Comparison of ENCODE assay signal across 8 cellular contexts in genomic region chr21:36980280-36981048, GRCh38. TPM values are rescaled to one million over a fixed set of nuclear protein-coding genes. Genes with fewer than 3 reads are reported as not detected.
A peak's percentile ranks its signal among the peaks of the same experiment; 100 is the strongest.
DNase-seq lines count a peak whose midpoint lies in the region; ATAC-seq, FAIRE-seq and TF ChIP-seq lines count a peak whose summit lies in the region.

No MANE protein-coding gene starts in this region.

- DNase-seq in CD8-positive, alpha-beta T cell, result peak in 2 of 7 experiments; percentile 14 to 54
- DNase-seq in IMR-90, result no peak
- DNase-seq in body of pancreas, result peak; percentile 48 to 71 (median 64)
- DNase-seq in keratinocyte (ENCODE audit: low read depth, low spot score), result no peak
- DNase-seq in stimulated activated naive CD8-positive, alpha-beta T cell treated with anti-CD3 and anti-CD28 coated beads, Interleukin-15, amount 100 ng/mL, for 72 hours, result peak in 1 of 2 donors; percentile 24
- DNase-seq in HTR-8/SVneo (ENCODE audit: insufficient read length, low spot score), result no peak

- TF ChIP-seq CTCF in CD8-positive, alpha-beta T cell (IDR thresholded peaks at IDR 0.05), result no peak
- no peak for TF ChIP-seq CTCF in IMR-90 (conservative IDR thresholded peaks at IDR 0.05; ENCODE audit: low read depth, low read length)
- TF ChIP-seq CTCF in body of pancreas (IDR thresholded peaks at IDR 0.05), result peak in 5 of 7 experiments; percentile 10 to 42 (median 35)
- TF ChIP-seq CTCF in keratinocyte (optimal IDR thresholded peaks at IDR 0.05 in 1 of 3, IDR thresholded peaks at IDR 0.05 in 1 of 3, conservative IDR thresholded peaks at IDR 0.05 in 1 of 3; ENCODE audit: extremely low read depth in 1 of 3, insufficient read depth in 2 of 3, low read length in 3 of 3), result no peak

- H2AK5ac ChIP-seq in IMR-90 (ENCODE audit: low read depth, low read length), result no peak overlapping the region

- no peaks in the 10 kb centered on the region for H3K9me3 ChIP-seq in CD8-positive, alpha-beta T cell (ENCODE audit: low read length)
- H3K9me3 ChIP-seq in IMR-90 (ENCODE audit: control insufficient read depth, insufficient read depth, low read length), result no peaks in the 10 kb centered on the region
- H3K9me3 ChIP-seq in body of pancreas, result no peaks in the 10 kb centered on the region
- no peaks in the 10 kb centered on the region for H3K9me3 ChIP-seq in keratinocyte (ENCODE audit: control insufficient read depth, low read depth, low read length)

- 0 out of 2 replicates have a peak overlapping the region, but pooled peaks have one; percentile 11 for H3K9ac ChIP-seq in IMR-90 (ENCODE audit: low read depth, low read length)
- H3K9ac ChIP-seq in keratinocyte (ENCODE audit: control insufficient read depth, extremely low read depth, insufficient read depth, low read length), result peak overlapping the region; percentile 60

- H3K14ac ChIP-seq in IMR-90 (replicated peaks; ENCODE audit: low read depth, low read length), result no peak overlapping the region

- BruUV-seq in IMR-90 (replicated peaks; lab: Mats Ljungman, UMichigan), result no TSS peak

- peak overlapping the region; percentile 87 for H3K4me3 Mint-ChIP-seq in CD8-positive, alpha-beta T cell
- peak overlapping the region; percentile 88 to 90 for H3K4me3 Mint-ChIP-seq in stimulated activated naive CD8-positive, alpha-beta T cell treated with anti-CD3 and anti-CD28 coated beads, Interleukin-15, amount 100 ng/mL, for 72 hours

- H3K36me3 ChIP-seq in CD8-positive, alpha-beta T cell (ENCODE audit: insufficient read depth, low read length), result no peaks in the 10 kb centered on the region
- no peaks in the 10 kb centered on the region for H3K36me3 ChIP-seq in IMR-90 (ENCODE audit: control insufficient read depth, insufficient read depth, low read length)
- no peaks in the 10 kb centered on the region for H3K36me3 ChIP-seq in body of pancreas (replicated peaks in 1 of 2; ENCODE audit: insufficient read depth in 1 of 2, low read depth in 2 of 2)
- H3K36me3 ChIP-seq in keratinocyte (ENCODE audit: control insufficient read depth in 2 of 2, extremely low read depth in 1 of 2, insufficient read depth in 2 of 2, low read length in 2 of 2), result no peaks in the 10 kb centered on the region

- H3K9me1 ChIP-seq in IMR-90 (ENCODE audit: insufficient read depth, low read length), result 0 out of 2 replicates have a peak, but pooled peaks cover 4% of the 10 kb centered on the region
- H3K9me1 ChIP-seq in keratinocyte (ENCODE audit: control insufficient read depth, extremely low read depth, insufficient read depth, low read length), result no peaks in the 10 kb centered on the region

- H3K23ac ChIP-seq in IMR-90 (ENCODE audit: low read depth, low read length), result no peak overlapping the region

- peak overlapping the region in 1 of 2 experiments; percentile 24; a peak in 1 of 4 replicates for H4K8ac ChIP-seq in IMR-90 (ENCODE audit: low read depth in 2 of 2, low read length in 2 of 2)

- no peak overlapping the region for H2BK15ac ChIP-seq in IMR-90 (ENCODE audit: low read depth, low read length)

- no peaks in the 10 kb centered on the region for H3K27me3 ChIP-seq in CD8-positive, alpha-beta T cell (ENCODE audit: insufficient read depth, low read length)
- H3K27me3 ChIP-seq in IMR-90 (ENCODE audit: control insufficient read depth, insufficient read depth, low read length) (no peaks in the 10 kb centered on the region; the same call in 1 of the 2 replicates), body of pancreas (no peaks in the 10 kb centered on the region), keratinocyte (ENCODE audit: control insufficient read depth, extremely low read depth, insufficient read depth, low read length) (no peaks in the 10 kb centered on the region)

- no peak overlapping the region for H2BK5ac ChIP-seq in IMR-90 (ENCODE audit: low read depth, low read length, poor library complexity, severe bottlenecking)

- H3K79me2 ChIP-seq in keratinocyte (ENCODE audit: control insufficient read depth, insufficient read depth, low read length), result no peaks in the 10 kb centered on the region

- peak overlapping the region; percentile 67 for H3K27ac Mint-ChIP-seq in CD8-positive, alpha-beta T cell
- H3K27ac Mint-ChIP-seq in stimulated activated naive CD8-positive, alpha-beta T cell treated with anti-CD3 and anti-CD28 coated beads, Interleukin-15, amount 100 ng/mL, for 72 hours, result peak overlapping the region; percentile 54 to 81

- peak overlapping the region; percentile 50 for H3K4me3 ChIP-seq in CD8-positive, alpha-beta T cell (ENCODE audit: low read depth, low read length)
- H3K4me3 ChIP-seq in IMR-90 (ENCODE audit: insufficient read depth, low read depth, low read length), result peak overlapping the region; percentile 22; the same call in 1 of the 2 replicates
- peak overlapping the region in 1 of 2 donors; percentile 35 for H3K4me3 ChIP-seq in body of pancreas
- peak overlapping the region; percentile 8 to 59 (median 32) for H3K4me3 ChIP-seq in keratinocyte (ENCODE audit: control insufficient read depth in 2 of 3, extremely low read depth in 1 of 3, insufficient read depth in 2 of 3, low read depth in 1 of 3, low read length in 3 of 3)

- FAIRE-seq in keratinocyte (lab: Jason Lieb, UNC) (no peak), HTR-8/SVneo (lab: Jason Lieb, UNC) (no peak)

- H3K36me3 Mint-ChIP-seq in CD8-positive, alpha-beta T cell, result no peaks in the 10 kb centered on the region

- no peak overlapping the region for H3K56ac ChIP-seq in IMR-90 (ENCODE audit: extremely low read depth, insufficient read depth, low read length)

- peaks cover 2% of the 10 kb centered on the region for H3K27me3 Mint-ChIP-seq in CD8-positive, alpha-beta T cell (ENCODE audit: low read depth)
- H3K27me3 Mint-ChIP-seq in stimulated activated naive CD8-positive, alpha-beta T cell treated with anti-CD3 and anti-CD28 coated beads, Interleukin-15, amount 100 ng/mL, for 72 hours, result no peaks in the 10 kb centered on the region

- peak; percentile 10 for ATAC-seq in CD8-positive, alpha-beta T cell
- peak; percentile 31; the same call in 1 of the 2 replicates for ATAC-seq in IMR-90 (ENCODE audit: low read depth)
- ATAC-seq in body of pancreas, result peak; percentile 79
- peak; percentile 34 for ATAC-seq in stimulated activated naive CD8-positive, alpha-beta T cell treated with anti-CD3 and anti-CD28 coated beads, Interleukin-15, amount 100 ng/mL, for 72 hours
- no peak for ATAC-seq in GM18858 (IDR thresholded peaks at IDR 0.05; ENCODE audit: unreplicated experiment)
- no peak for ATAC-seq in HG03175 (IDR thresholded peaks at IDR 0.05; ENCODE audit: unreplicated experiment)

- H3K4ac ChIP-seq in IMR-90 (ENCODE audit: low read depth, low read length), result no peak overlapping the region

- CTCF ChIA-PET in CD8-positive, alpha-beta T cell (lab: Charles Lee), result interaction anchor here (1.4 to 1.9 kb wide), 3 partner anchors 14 to 53 kb away, joined by 3 to 9 read pairs (median 5); partner anchors contain the start of gene HLCS
- CTCF ChIA-PET in IMR-90 (lab: Yijun Ruan, JAX), result no interaction called here

- no peaks in the 10 kb centered on the region for H4K20me1 ChIP-seq in IMR-90 (ENCODE audit: insufficient read depth, low read length)
- no peaks in the 10 kb centered on the region for H4K20me1 ChIP-seq in keratinocyte (ENCODE audit: control insufficient read depth, extremely low read depth, insufficient read depth, low read length)

- H3K18ac ChIP-seq in IMR-90 (ENCODE audit: low read depth, low read length), result no peak overlapping the region

- peaks cover 23% of the 10 kb centered on the region for H3K4me1 Mint-ChIP-seq in CD8-positive, alpha-beta T cell (ENCODE audit: low read depth)
- peaks cover 51% of the 10 kb centered on the region for H3K4me1 Mint-ChIP-seq in stimulated activated naive CD8-positive, alpha-beta T cell treated with anti-CD3 and anti-CD28 coated beads, Interleukin-15, amount 100 ng/mL, for 72 hours

- H2BK20ac ChIP-seq in IMR-90 (ENCODE audit: low read depth, low read length), result no peak overlapping the region

- H3K79me1 ChIP-seq in IMR-90 (ENCODE audit: low read depth in 1 of 2, low read length in 2 of 2), result peaks cover 0 to 6% of the 10 kb centered on the region in 2 experiments; a peak in 1 of 4 replicates

- dilution Hi-C loops in IMR-90 (cut with HindIII; ENCODE audit: low sequenced_read_pairs, unreplicated experiment) (no loop called here), keratinocyte (cut with MboI; ENCODE audit: extremely low pct_ligation_motif_present, low sequenced_read_pairs) (no loop called here)

- H3K4me1 ChIP-seq in CD8-positive, alpha-beta T cell (ENCODE audit: insufficient read depth, low read length), result peaks cover 8% of the 10 kb centered on the region
- H3K4me1 ChIP-seq in IMR-90 (ENCODE audit: control insufficient read depth, insufficient read depth, low read length) (peaks cover 5% of the 10 kb centered on the region), body of pancreas (peaks cover 32% of the 10 kb centered on the region), keratinocyte (ENCODE audit: control insufficient read depth, extremely low read depth, insufficient read depth, low read length) (peaks cover 5% of the 10 kb centered on the region)

- TF ChIP-seq POLR2A in IMR-90 (IDR thresholded peaks at IDR 0.05; ENCODE audit: low read depth, low read length) (no peak), body of pancreas (IDR thresholded peaks at IDR 0.05) (peak; percentile 35 to 64 (median 57))

- TF ChIP-seq RAD21 in IMR-90 (IDR thresholded peaks at IDR 0.05; ENCODE audit: low read length), result no peak

- 22% methylated on average over 29 of the region's 53 CpGs; no CpG with 5 or more reads in 1 of the 2 experiments for WGBS in IMR-90 (ENCODE audit: extremely low coverage in 2 of 2, insufficient read length in 1 of 2), 2 experiments
- WGBS in body of pancreas, 2 donors, result 2 to 9% methylated on average over 17 to 46 of the region's 53 CpGs

- no peaks in the 10 kb centered on the region for H3K9me3 Mint-ChIP-seq in CD8-positive, alpha-beta T cell
- H3K9me3 Mint-ChIP-seq in stimulated activated naive CD8-positive, alpha-beta T cell treated with anti-CD3 and anti-CD28 coated beads, Interleukin-15, amount 100 ng/mL, for 72 hours, result no peaks in the 10 kb centered on the region

- H4K91ac ChIP-seq in IMR-90 (ENCODE audit: insufficient read depth, low read depth, low read length), result no peak overlapping the region

- H3K4me2 ChIP-seq in IMR-90 (ENCODE audit: low read depth, low read length) (peak overlapping the region; percentile 62; the same call in 1 of the 2 replicates), keratinocyte (ENCODE audit: control insufficient read depth, extremely low read depth, insufficient read depth, low read depth, low read length) (peak overlapping the region; percentile 75)

- H2AFZ ChIP-seq in IMR-90 (replicated peaks; ENCODE audit: low read length, poor library complexity) (peak overlapping the region; percentile 88), keratinocyte (ENCODE audit: control insufficient read depth, low read length) (peak overlapping the region; percentile 66)

- H2BK120ac ChIP-seq in IMR-90 (ENCODE audit: low read depth, low read length), result no peak overlapping the region

- POLR2A ChIA-PET in CD8-positive, alpha-beta T cell (lab: Charles Lee), result interaction anchor here (1.1 kb wide), 1 partner anchor 14 kb away, joined by 3 read pairs; the partner anchor contains the start of gene HLCS
- POLR2A ChIA-PET in IMR-90 (lab: Charles Lee; ENCODE audit: unreplicated experiment), result no interaction called here

- in situ Hi-C loops in IMR-90 (cut with MboI; ENCODE audit: low sequenced_read_pairs), result no loop called here

- 0 out of 2 replicates have a peak overlapping the region, but pooled peaks have one; percentile 9 for H4K5ac ChIP-seq in IMR-90 (ENCODE audit: low read depth, low read length)

- H3K27ac ChIP-seq in CD8-positive, alpha-beta T cell (ENCODE audit: low read depth, low read length), result no peak overlapping the region
- H3K27ac ChIP-seq in IMR-90 (ENCODE audit: insufficient read depth, low read length), result no peak overlapping the region
- peak overlapping the region in 3 of 4 donors; percentile 58 to 84 (median 80) for H3K27ac ChIP-seq in body of pancreas
- no peak overlapping the region for H3K27ac ChIP-seq in keratinocyte (ENCODE audit: control insufficient read depth, insufficient read depth, low read length)

- intact Hi-C loops in CD8-positive, alpha-beta T cell (cut with DNase I, micrococcal nuclease), result no loop called here
- intact Hi-C loops in IMR-90 (cut with micrococcal nuclease), result no loop called here
- intact Hi-C loops in body of pancreas (cut with DNase I), result no loop called here

- H2AK9ac ChIP-seq in IMR-90 (replicated peaks; ENCODE audit: low read depth, low read length, poor library complexity), result no peak overlapping the region

RNA-seq across cellular contexts. Expression of gene HLCS, which starts 14.0 kb away (rescaled TPM):
- 10 to 100 TPM in 1 of 2 experiments, 1 to 10 TPM in 1; 9.7 to 13.6 TPM for total RNA-seq in CD8-positive, alpha-beta T cell
- total RNA-seq in IMR-90 (2012; rRNA removed), result 18.1 and 21.0 TPM in 2 replicates
- polyA plus RNA-seq in IMR-90 (2012; rRNA removed), result 8.6 and 10.6 TPM in 2 replicates
- polyA plus RNA-seq in IMR-90 (2012; cell fraction: cytosol; rRNA removed), result 4.1 and 5.8 TPM in 2 replicates
- 4.2 and 15.2 TPM in 2 replicates for polyA plus RNA-seq in IMR-90 (2012; cell fraction: nucleus; rRNA removed; ENCODE audit: low replicate concordance)
- total RNA-seq in body of pancreas, result 10 to 100 TPM; 27.2 to 38.6 TPM
- polyA plus RNA-seq in keratinocyte, result 9.2 to 12.9 TPM (median 11.5 TPM) in 3 replicates
- 4.3 TPM for polyA plus RNA-seq in keratinocyte (2011; ENCODE audit: low read depth)
- 7.7 and 10.9 TPM in 2 replicates for polyA plus RNA-seq in keratinocyte (2011; cell fraction: cytosol; rRNA removed)
- polyA plus RNA-seq in keratinocyte (2011; cell fraction: nucleus; rRNA removed), result 16.3 and 19.4 TPM in 2 replicates
- 2.6 and 10.9 TPM in 2 replicates for polyA plus RNA-seq in keratinocyte (2012; ENCODE audit: low replicate concordance)
- polyA minus RNA-seq in keratinocyte, result 8.9 to 30.1 TPM (median 18.7 TPM) in 3 replicates
- polyA minus RNA-seq in keratinocyte (2011; cell fraction: cytosol; rRNA and poly(A)+ RNA removed), result 6.3 TPM
- polyA minus RNA-seq in keratinocyte (2011; cell fraction: nucleus; rRNA and poly(A)+ RNA removed), result 20.0 and 32.8 TPM in 2 replicates

RNA-seq across cellular contexts. Expression of gene RIPPLY3, which starts 26.0 kb away (rescaled TPM):
- total RNA-seq in CD8-positive, alpha-beta T cell, result not detected
- not detected in 2 replicates for total RNA-seq in IMR-90 (2012; rRNA removed)
- 0.07 and 0.10 TPM in 2 replicates for polyA plus RNA-seq in IMR-90 (2012; rRNA removed)
- 0.03 and 0.05 TPM in 2 replicates for polyA plus RNA-seq in IMR-90 (2012; cell fraction: cytosol; rRNA removed)
- polyA plus RNA-seq in IMR-90 (2012; cell fraction: nucleus; rRNA removed; ENCODE audit: low replicate concordance), result 0.04 TPM in 1 of 2 replicates, not detected in the other
- total RNA-seq in body of pancreas, result not detected
- polyA plus RNA-seq in keratinocyte, result 0.05 to 0.07 TPM in 2 of 3 replicates, not detected in the other
- not detected for polyA plus RNA-seq in keratinocyte (2011; ENCODE audit: low read depth)
- not detected in 2 replicates for polyA plus RNA-seq in keratinocyte (2011; cell fraction: cytosol; rRNA removed)
- not detected in 2 replicates for polyA plus RNA-seq in keratinocyte (2011; cell fraction: nucleus; rRNA removed)
- 0.05 TPM in 1 of 2 replicates, not detected in the other for polyA plus RNA-seq in keratinocyte (2012; ENCODE audit: low replicate concordance)
- polyA minus RNA-seq in keratinocyte, result not detected in 3 replicates
- polyA minus RNA-seq in keratinocyte (2011; cell fraction: cytosol; rRNA and poly(A)+ RNA removed), result not detected
- not detected in 2 replicates for polyA minus RNA-seq in keratinocyte (2011; cell fraction: nucleus; rRNA and poly(A)+ RNA removed)

Comparison
In these comparisons a context has a peak if more than half of its experiments do, and no peak if none do; other contexts are left out.
1. ATAC-seq: peak in CD8-positive, alpha-beta T cell (single experiment), IMR-90 (single experiment), body of pancreas (single experiment) and stimulated activated naive CD8-positive, alpha-beta T cell treated with anti-CD3 and anti-CD28 coated beads, Interleukin-15, amount 100 ng/mL, for 72 hours (single experiment); none in GM18858 (single experiment) and HG03175 (single experiment).
2. DNase-seq: peak in body of pancreas (4 of 4); none in IMR-90 (single experiment), keratinocyte (single experiment) and HTR-8/SVneo (single experiment).
3. H3K27ac ChIP-seq: peak in body of pancreas (3 of 4); none in CD8-positive, alpha-beta T cell (single experiment), IMR-90 (single experiment) and keratinocyte (single experiment).
4. CTCF ChIP-seq: peak in body of pancreas (5 of 7); none in CD8-positive, alpha-beta T cell (single experiment), IMR-90 (single experiment) and keratinocyte (0 of 3).